Comparison of ENCODE assay signal across 17 cellular contexts in genomic region chr21:34840693-34841092, GRCh38.
"Had no signal": no experiment of that assay in that cellular context is flagged by ENCODE, and none has a peak within 500 bp of the region (broad histone marks: within the 10 kb centered on the region; RNA-seq: fewer than 3 reads in every experiment).

No MANE protein-coding gene starts in this region.

- FAIRE-seq: kidney had no signal

- H3K27ac ChIP-seq: cardiac muscle cell, dorsolateral prefrontal cortex, left lung, prostate gland, right atrium auricular region, VCaP had no signal

- H3K27ac Mint-ChIP-seq: activated T-helper 1 cell treated with anti-CD3 and anti-CD28 coated beads, Interleukin-12 subunit alpha, Interleukin-12 subunit beta, Interleukin-2, Interleukin-4 antibody, amounts not matched to agents 30 ng/mL and 10 ng/mL and 1 ng/mL, durations not matched to agents 14 hours and 24 hours and 36 hours; type B pancreatic cell had no signal

- H3K9me3 ChIP-seq: left lung, prostate gland, right atrium auricular region had no signal

- DNase-seq: activated CD4-positive, alpha-beta T cell treated with anti-CD3 and anti-CD28 coated beads, Interleukin-2, amount 50 U/mL, for 1 hour; activated CD4-positive, CD25-positive, alpha-beta regulatory T cell treated with anti-CD3 and anti-CD28 coated beads, Interleukin-2, amount 50 U/mL, for 72 hours; activated gamma-delta T cell treated with Interleukin-2 at 50 U/mL for 16 hours; dorsolateral prefrontal cortex; foreskin melanocyte; kidney; left lung; midbrain; stimulated activated naive CD8-positive, alpha-beta T cell treated with anti-CD3 and anti-CD28 coated beads, Interleukin-15, amount 100 ng/mL, for 72 hours; T-helper 1 cell had no signal

- H3K27me3 ChIP-seq: left lung, right atrium auricular region had no signal

- H3K9me3 Mint-ChIP-seq: activated naive CD4-positive, alpha-beta T cell treated with anti-CD3 and anti-CD28 coated beads, Interleukin-2, amount 50 U/mL, for 72 hours; activated T-helper 1 cell treated with anti-CD3 and anti-CD28 coated beads, Interleukin-12 subunit alpha, Interleukin-12 subunit beta, Interleukin-2, Interleukin-4 antibody, amounts not matched to agents 30 ng/mL and 10 ng/mL and 1 ng/mL, durations not matched to agents 14 hours and 24 hours and 36 hours; stimulated activated naive CD8-positive, alpha-beta T cell treated with anti-CD3 and anti-CD28 coated beads, Interleukin-15, amount 100 ng/mL, for 72 hours; type B pancreatic cell had no signal

- H3K4me3 Mint-ChIP-seq: activated T-helper 1 cell treated with anti-CD3 and anti-CD28 coated beads, Interleukin-12 subunit alpha, Interleukin-12 subunit beta, Interleukin-2, Interleukin-4 antibody, amounts not matched to agents 30 ng/mL and 10 ng/mL and 1 ng/mL, durations not matched to agents 14 hours and 24 hours and 36 hours; stimulated activated naive CD8-positive, alpha-beta T cell treated with anti-CD3 and anti-CD28 coated beads, Interleukin-15, amount 100 ng/mL, for 72 hours; type B pancreatic cell had no signal

- H3K36me3 ChIP-seq: cardiac muscle cell, prostate gland, right atrium auricular region had no signal

- ATAC-seq: activated naive CD4-positive, alpha-beta T cell treated with anti-CD3 and anti-CD28 coated beads, Interleukin-2, amount 50 U/mL, for 72 hours; left lung; stimulated activated naive CD8-positive, alpha-beta T cell treated with anti-CD3 and anti-CD28 coated beads, Interleukin-15, amount 100 ng/mL, for 72 hours had no signal

- H3K4me3 ChIP-seq: cardiac muscle cell, dorsolateral prefrontal cortex, left lung, prostate gland, right atrium auricular region had no signal

- H3K27me3 Mint-ChIP-seq: stimulated activated naive CD8-positive, alpha-beta T cell treated with anti-CD3 and anti-CD28 coated beads, Interleukin-15, amount 100 ng/mL, for 72 hours had no signal
